Comparison of ENCODE assay signal across 8 cellular contexts in the genomic region with DNA sequence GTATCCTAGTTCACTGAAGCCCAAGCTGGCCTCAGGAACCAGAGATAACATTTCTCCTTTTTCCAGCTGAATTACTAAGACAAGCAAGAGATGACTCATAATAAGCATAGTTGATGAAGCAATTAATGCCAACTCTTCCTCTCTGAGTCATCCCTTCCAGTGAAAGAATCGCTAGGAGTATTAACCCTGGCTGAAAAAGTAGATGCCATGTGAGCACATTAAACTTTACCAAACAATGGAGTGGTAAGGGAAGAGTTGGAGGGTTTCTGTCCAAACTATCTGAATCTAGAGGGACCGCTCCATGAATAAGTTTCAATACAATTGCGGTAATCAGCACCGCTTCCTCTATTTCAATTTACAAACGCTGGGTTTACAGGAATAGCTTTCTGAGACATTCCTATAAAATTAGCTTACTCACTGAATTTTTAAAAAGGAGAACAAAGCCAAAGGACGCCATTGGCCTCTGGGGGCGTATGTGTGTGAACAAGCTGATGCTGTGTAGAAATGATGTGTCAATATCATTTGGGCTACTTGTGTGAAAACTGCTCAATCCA. TPM values are rescaled to one million over a fixed set of nuclear protein-coding genes. Genes with fewer than 3 reads are reported as not detected.
DNase-seq lines count a peak whose midpoint lies in the region; ATAC-seq and TF ChIP-seq lines count a peak whose summit lies in the region.

No MANE protein-coding gene starts in this region.

- H3K27ac Mint-ChIP-seq in IgD-negative memory B cell (peak overlapping the region; percentile 0 to 90 (median 62)), activated B cell treated with CpG ODN at 0.5 μM for 24 hours (peak overlapping the region; percentile 94)

- ATAC-seq in GM18867 (IDR thresholded peaks at IDR 0.05; ENCODE audit: unreplicated experiment) (peak; percentile 59), activated B cell treated with CpG ODN at 0.5 μM for 24 hours (ENCODE audit: low read depth) (peak; percentile 54), omental fat pad (ENCODE audit: low FRiP score) (peak; percentile 84), GM21576 (IDR thresholded peaks at IDR 0.05; ENCODE audit: unreplicated experiment) (no peak)

- H3K36me3 Mint-ChIP-seq in IgD-negative memory B cell: no peaks in the 10 kb centered on the region
- no peaks in the 10 kb centered on the region for H3K36me3 Mint-ChIP-seq in activated B cell treated with CpG ODN at 0.5 μM for 24 hours (ENCODE audit: low read depth)

- H3K4me3 Mint-ChIP-seq in IgD-negative memory B cell (peak overlapping the region; percentile 21 to 95 (median 84)), activated B cell treated with CpG ODN at 0.5 μM for 24 hours (peak overlapping the region; percentile 75)

- H3K27me3 Mint-ChIP-seq in IgD-negative memory B cell: no peaks in the 10 kb centered on the region
- H3K27me3 Mint-ChIP-seq in activated B cell treated with CpG ODN at 0.5 μM for 24 hours: no peaks in the 10 kb centered on the region

- peaks cover 11 to 28% (median 18%) of the 10 kb centered on the region in 3 donors for H3K4me1 Mint-ChIP-seq in IgD-negative memory B cell
- peaks cover 28% of the 10 kb centered on the region for H3K4me1 Mint-ChIP-seq in activated B cell treated with CpG ODN at 0.5 μM for 24 hours

- intact Hi-C loops in activated B cell treated with CpG ODN at 0.5 μM for 24 hours (cut with micrococcal nuclease): loop anchor here (1.0 to 5.0 kb wide), 11 partner anchors 13 to 476 kb away; a partner anchor contains a TSS

- POLR2A ChIA-PET in activated B cell treated with CpG ODN at 0.5 μM for 24 hours (lab: Charles Lee): interaction anchor here (0.5 to 2.3 kb wide), 12 partner anchors 14 to 303 kb away, joined by 3 to 14 read pairs (median 7); a partner anchor contains a TSS

- DNase-seq in Ammon's horn (ENCODE audit: low spot score) (peak; percentile 47), activated B cell treated with CpG ODN at 0.5 μM for 24 hours (no peak), fibroblast of gingiva (ENCODE audit: low read depth) (peak; percentile 88), omental fat pad (ENCODE audit: low spot score) (no peak), NCI-H1436 (lab: John Stamatoyannopoulos, UW) (no peak)

- no peak for TF ChIP-seq CTCF in activated B cell treated with CpG ODN at 0.5 μM for 24 hours (IDR thresholded peaks at IDR 0.05)
- no peak for TF ChIP-seq CTCF in omental fat pad (IDR thresholded peaks at IDR 0.05)

- CTCF ChIA-PET in activated B cell treated with CpG ODN at 0.5 μM for 24 hours (lab: Charles Lee): interaction anchor here (0.8 to 2.6 kb wide), 9 partner anchors 14 to 381 kb away, joined by 3 to 15 read pairs (median 3); a partner anchor contains a TSS

- H3K9me3 Mint-ChIP-seq in IgD-negative memory B cell (no peaks in the 10 kb centered on the region), activated B cell treated with CpG ODN at 0.5 μM for 24 hours (no peaks in the 10 kb centered on the region)

RNA-seq across cellular contexts. Expression of a gene that starts 48.3 kb away (rescaled TPM):
- polyA plus RNA-seq in IgD-negative memory B cell: 5.0 TPM
- total RNA-seq in activated B cell treated with CpG ODN at 0.5 μM for 24 hours (43.1 and 59.8 TPM in 2 replicates), omental fat pad (10 to 100 TPM; 26.4 to 46.4 (median 36.1) TPM)

Comparison
In these comparisons a context has a peak if more than half of its experiments do, and no peak if none do; other contexts are left out.
1. DNase-seq: peak in Ammon's horn (single experiment) and fibroblast of gingiva (single experiment); none in activated B cell treated with CpG ODN at 0.5 μM for 24 hours (single experiment), omental fat pad (single experiment) and NCI-H1436 (single experiment).